In genomic region chr11:72146625-72147024, GRCh38 we compare ENCODE assay signal across 2 cellular contexts.
TF ChIP-seq lines count a peak whose summit lies in the region.

No MANE protein-coding gene starts in this region.

TF ChIP-seq in HepG2, 621 proteins besides CTCF, POLR2A, EP300 and RAD21:
- 0 out of 2 replicates have a peak, but pooled peaks have one; percentile 19 for TF ChIP-seq RARA (CRISPR knock-in tag; IDR thresholded peaks at IDR 0.05)
- TF ChIP-seq, protein P1, sequence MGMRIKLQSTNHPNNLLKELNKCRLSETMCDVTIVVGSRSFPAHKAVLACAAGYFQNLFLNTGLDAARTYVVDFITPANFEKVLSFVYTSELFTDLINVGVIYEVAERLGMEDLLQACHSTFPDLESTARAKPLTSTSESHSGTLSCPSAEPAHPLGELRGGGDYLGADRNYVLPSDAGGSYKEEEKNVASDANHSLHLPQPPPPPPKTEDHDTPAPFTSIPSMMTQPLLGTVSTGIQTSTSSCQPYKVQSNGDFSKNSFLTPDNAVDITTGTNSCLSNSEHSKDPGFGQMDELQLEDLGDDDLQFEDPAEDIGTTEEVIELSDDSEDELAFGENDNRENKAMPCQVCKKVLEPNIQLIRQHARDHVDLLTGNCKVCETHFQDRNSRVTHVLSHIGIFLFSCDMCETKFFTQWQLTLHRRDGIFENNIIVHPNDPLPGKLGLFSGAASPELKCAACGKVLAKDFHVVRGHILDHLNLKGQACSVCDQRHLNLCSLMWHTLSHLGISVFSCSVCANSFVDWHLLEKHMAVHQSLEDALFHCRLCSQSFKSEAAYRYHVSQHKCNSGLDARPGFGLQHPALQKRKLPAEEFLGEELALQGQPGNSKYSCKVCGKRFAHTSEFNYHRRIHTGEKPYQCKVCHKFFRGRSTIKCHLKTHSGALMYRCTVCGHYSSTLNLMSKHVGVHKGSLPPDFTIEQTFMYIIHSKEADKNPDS (CRISPR knock-in tag; IDR thresholded peaks at IDR 0.05): no peak
TF ChIP-seq in HepG2: peak in this region for 1.

TF ChIP-seq in HEK293T, 16 proteins besides CTCF, POLR2A, EP300 and RAD21:
- TF ChIP-seq LEF1 (IDR thresholded peaks at IDR 0.05; ENCODE audit: borderline replicate concordance) (no peak), HDGF (IDR thresholded peaks at IDR 0.05; ENCODE audit: borderline replicate concordance) (no peak), ARNT (IDR thresholded peaks at IDR 0.05) (no peak), CTBP1 (IDR thresholded peaks at IDR 0.05; ENCODE audit: borderline replicate concordance) (no peak), SP1 (IDR thresholded peaks at IDR 0.05) (no peak), SUZ12 (IDR thresholded peaks at IDR 0.05) (no peak), L3MBTL2 (conservative IDR thresholded peaks at IDR 0.05) (no peak)
